ENCODE assay signal across 15 cellular contexts in the genomic region with DNA sequence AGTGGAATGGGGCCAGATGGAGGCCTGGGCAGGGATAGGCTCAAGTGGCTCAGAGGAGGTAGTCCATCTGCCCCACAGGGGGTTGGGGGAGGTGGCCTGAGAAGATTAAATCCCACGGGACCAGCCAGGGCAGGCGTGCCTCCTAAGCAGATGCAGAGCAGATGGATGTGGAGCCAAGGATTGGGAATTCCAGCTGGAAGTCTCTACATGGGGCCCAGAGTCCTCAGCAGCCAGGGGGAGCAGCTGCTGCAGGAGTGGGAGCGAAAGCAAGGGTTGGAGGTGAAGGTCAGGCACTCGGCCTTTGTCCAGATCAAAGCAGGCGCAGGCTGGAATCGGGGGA. TPM values are rescaled to one million over a fixed set of nuclear protein-coding genes. Genes with fewer than 3 reads are reported as not detected.
A peak's percentile ranks its signal among the peaks of the same experiment; 100 is the strongest.
DNase-seq lines count a peak whose midpoint lies in the region; ATAC-seq and TF ChIP-seq lines count a peak whose summit lies in the region.
"Had no signal": no experiment of that assay in that cellular context is flagged by ENCODE, and none has a peak within 500 bp of the region (broad histone marks: within the 10 kb centered on the region; RNA-seq: fewer than 3 reads in every experiment).

No MANE protein-coding gene starts in this region.

- ATAC-seq in foreskin keratinocyte = no peak
- ATAC-seq: lower lobe of right lung had no signal

- no peak overlapping the region for H3K4me3 ChIP-seq in A673 (ENCODE audit: low read depth, low read length, poor library complexity, severe bottlenecking)
- no peak overlapping the region for H3K4me3 ChIP-seq in HFF-Myc (replicated peaks; ENCODE audit: low read depth, low read length)
- H3K4me3 ChIP-seq: HAP-1, lower lobe of right lung had no signal

- DNase-seq in A673 (ENCODE audit: low spot score) (peak; percentile 18), HFF-Myc (ENCODE audit: extremely low read depth, low read depth) (peak; percentile 26), NCI-H82 (lab: John Stamatoyannopoulos, UW) (peak; percentile 100), foreskin keratinocyte (no peak), KG1 (lab: John Stamatoyannopoulos, UW) (no peak), T-helper 9 cell (no peak)
- DNase-seq in stimulated activated CD4-positive, alpha-beta T cell treated with anti-CD3 and anti-CD28 coated beads, Interleukin-4, amount 100 ng/mL, for 1 hour = no peak
- DNase-seq in activated CD4-positive, alpha-beta T cell treated with anti-CD3 and anti-CD28 coated beads, Interleukin-2, amount 10 ng/mL, durations not matched to agents 24 days and 14 days = no peak
- DNase-seq: activated CD4-positive, alpha-beta T cell treated with anti-CD3 and anti-CD28 coated beads, Interleukin-2, amount 50 U/mL, for 48 hours; DMS53; lower lobe of right lung; RPMI8226; small intestine had no signal

- H3K27ac Mint-ChIP-seq in activated CD4-positive, alpha-beta T cell treated with anti-CD3 and anti-CD28 coated beads, Interleukin-2, amount 10 ng/mL, durations not matched to agents 24 days and 14 days = no peak overlapping the region
- H3K27ac Mint-ChIP-seq: dendritic cell treated with granulocyte-macrophage colony-stimulating factor and Interleukin-4, amounts not matched to agents 40 ng/mL and 50 ng/mL, for 4 days had no signal

- H3K9me3 ChIP-seq in A673 (ENCODE audit: low read depth, low read length, poor library complexity, severe bottlenecking) = no peaks in the 10 kb centered on the region
- H3K9me3 ChIP-seq: HAP-1, lower lobe of right lung had no signal

- H3K36me3 Mint-ChIP-seq in activated CD4-positive, alpha-beta T cell treated with anti-CD3 and anti-CD28 coated beads, Interleukin-2, amount 10 ng/mL, durations not matched to agents 24 days and 14 days (ENCODE audit: low read depth) = no peaks in the 10 kb centered on the region

- peaks cover 14% of the 10 kb centered on the region for H3K27me3 Mint-ChIP-seq in activated CD4-positive, alpha-beta T cell treated with anti-CD3 and anti-CD28 coated beads, Interleukin-2, amount 10 ng/mL, durations not matched to agents 24 days and 14 days

- BruUV-seq in A673 (replicated peaks; lab: Mats Ljungman, UMichigan) = no TSS peak

- POLR2A ChIA-PET in A673 (lab: Charles Lee; ENCODE audit: low non-redundant PET) = no interaction called here

- intact Hi-C loops in A673 (cut with micrococcal nuclease; ENCODE audit: unreplicated experiment) = no loop called here
- intact Hi-C loops in activated CD4-positive, alpha-beta T cell treated with anti-CD3 and anti-CD28 coated beads, Interleukin-2, amount 10 ng/mL, durations not matched to agents 24 days and 14 days (cut with micrococcal nuclease) = no loop called here

- H3K4me1 Mint-ChIP-seq in activated CD4-positive, alpha-beta T cell treated with anti-CD3 and anti-CD28 coated beads, Interleukin-2, amount 10 ng/mL, durations not matched to agents 24 days and 14 days = no peaks in the 10 kb centered on the region

- H3K36me3 ChIP-seq in A673 (ENCODE audit: insufficient read depth, low read length, poor library complexity, severe bottlenecking) = no peaks in the 10 kb centered on the region
- H3K36me3 ChIP-seq: HAP-1, lower lobe of right lung had no signal

- no peaks in the 10 kb centered on the region for H3K9me3 Mint-ChIP-seq in activated CD4-positive, alpha-beta T cell treated with anti-CD3 and anti-CD28 coated beads, Interleukin-2, amount 10 ng/mL, durations not matched to agents 24 days and 14 days
- H3K9me3 Mint-ChIP-seq: dendritic cell treated with granulocyte-macrophage colony-stimulating factor and Interleukin-4, amounts not matched to agents 40 ng/mL and 50 ng/mL, for 4 days had no signal

- CTCF ChIA-PET in A673 (lab: Charles Lee) = no interaction called here

- H3K27me3 ChIP-seq in A673 (replicated peaks; ENCODE audit: insufficient read depth, low read depth, low read length, poor library complexity) (no peaks in the 10 kb centered on the region), foreskin keratinocyte (peaks cover 18% of the 10 kb centered on the region)

- no peaks in the 10 kb centered on the region for H3K4me1 ChIP-seq in A673 (ENCODE audit: insufficient read depth, low read length, poor library complexity, severe bottlenecking)
- H3K4me1 ChIP-seq in foreskin keratinocyte = no peaks in the 10 kb centered on the region
- H3K4me1 ChIP-seq: HAP-1, lower lobe of right lung had no signal

- TF ChIP-seq CTCF in A673 (conservative IDR thresholded peaks at IDR 0.05; ENCODE audit: low read depth, low read length) = no peak
- TF ChIP-seq CTCF in HFF-Myc (IDR thresholded peaks at IDR 0.05; ENCODE audit: low read depth, low read length, missing control alignments) = peak; percentile 34
- TF ChIP-seq CTCF in foreskin keratinocyte (conservative IDR thresholded peaks at IDR 0.05) = peak; percentile 17

- no peak overlapping the region for H3K4me3 Mint-ChIP-seq in activated CD4-positive, alpha-beta T cell treated with anti-CD3 and anti-CD28 coated beads, Interleukin-2, amount 10 ng/mL, durations not matched to agents 24 days and 14 days
- H3K4me3 Mint-ChIP-seq: dendritic cell treated with granulocyte-macrophage colony-stimulating factor and Interleukin-4, amounts not matched to agents 40 ng/mL and 50 ng/mL, for 4 days had no signal

- H3K27ac ChIP-seq in A673 (ENCODE audit: low read depth, low read length, poor library complexity, severe bottlenecking) (no peak overlapping the region), foreskin keratinocyte (no peak overlapping the region)
- H3K27ac ChIP-seq: lower lobe of right lung had no signal

RNA-seq across cellular contexts. Expression of a gene that starts 42.4 kb away (rescaled TPM):
- total RNA-seq in A673 (2021) = 119 and 124 TPM in 2 replicates
- total RNA-seq in foreskin keratinocyte = 47.2 and 66.4 TPM in 2 replicates
- 39.9 and 54.1 TPM in 2 replicates for polyA plus RNA-seq in foreskin keratinocyte
- total RNA-seq in activated CD4-positive, alpha-beta T cell treated with anti-CD3 and anti-CD28 coated beads, Interleukin-2, amount 10 ng/mL, durations not matched to agents 24 days and 14 days = 76.7 and 77.0 TPM in 2 replicates

Comparison
In these comparisons a context has a peak if more than half of its experiments do, and no peak if none do; other contexts are left out.
1. DNase-seq: peak in A673 (single experiment), HFF-Myc (single experiment) and NCI-H82 (single experiment); none in foreskin keratinocyte (0 of 2), KG1 (single experiment), T-helper 9 cell (single experiment), stimulated activated CD4-positive, alpha-beta T cell treated with anti-CD3 and anti-CD28 coated beads, Interleukin-4, amount 100 ng/mL, for 1 hour (single experiment) and activated CD4-positive, alpha-beta T cell treated with anti-CD3 and anti-CD28 coated beads, Interleukin-2, amount 10 ng/mL, durations not matched to agents 24 days and 14 days (single experiment).